ENCODE assay signal across 7 cellular contexts in the genomic region with DNA sequence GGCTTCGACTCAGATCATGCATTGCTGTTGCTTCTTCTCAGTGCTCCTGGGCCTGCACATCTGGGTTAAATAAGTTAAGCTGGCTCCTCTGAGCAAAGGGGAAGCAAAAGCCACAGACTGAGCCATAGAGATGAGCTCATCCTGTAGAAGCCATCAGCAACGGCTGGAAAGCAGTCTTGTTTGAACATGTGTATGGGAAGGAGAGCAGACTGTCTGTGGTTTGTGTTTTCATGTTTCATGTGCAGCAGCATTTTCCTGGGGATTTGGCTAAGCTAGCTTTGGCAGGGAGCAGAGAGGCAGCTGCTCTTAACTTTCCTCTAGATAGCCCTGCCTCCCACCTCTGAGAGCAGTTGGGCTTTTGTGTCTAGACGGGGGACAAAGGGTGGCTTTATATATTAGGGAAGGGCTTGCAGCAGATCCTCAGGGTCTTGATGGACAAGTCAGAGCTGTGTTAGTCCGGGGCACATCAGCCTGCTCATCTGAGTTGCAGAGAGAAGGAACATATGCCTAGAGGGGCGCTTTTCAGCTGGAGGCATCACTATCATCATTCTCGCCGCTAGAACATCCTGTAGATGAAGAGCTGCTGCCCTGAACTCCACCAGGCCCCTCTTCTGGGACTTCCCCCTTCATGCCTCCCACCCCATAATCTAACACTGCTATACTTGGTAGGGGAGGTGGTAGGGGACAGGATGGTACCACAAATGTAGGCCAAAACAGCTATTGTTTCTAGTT. TPM values are rescaled to one million over a fixed set of nuclear protein-coding genes. Genes with fewer than 3 reads are reported as not detected.
A peak's percentile ranks its signal among the peaks of the same experiment; 100 is the strongest.
DNase-seq lines count a peak whose midpoint lies in the region; ATAC-seq, FAIRE-seq and TF ChIP-seq lines count a peak whose summit lies in the region.

No MANE protein-coding gene starts in this region.

- H3K9me3 Mint-ChIP-seq in activated T-helper 1 cell treated with anti-CD3 and anti-CD28 coated beads, Interleukin-12 subunit alpha, Interleukin-12 subunit beta, Interleukin-2, Interleukin-4 antibody, amounts not matched to agents 30 ng/mL and 10 ng/mL and 1 ng/mL, durations not matched to agents 14 hours and 24 hours and 36 hours: peaks cover 6% of the 10 kb centered on the region

- peaks cover 4% of the 10 kb centered on the region for H3K36me3 ChIP-seq in left ventricle myocardium inferior

- ATAC-seq in GM21529 (IDR thresholded peaks at IDR 0.05; ENCODE audit: unreplicated experiment): peak; percentile 91

- peak overlapping the region; percentile 73 for H3K27ac Mint-ChIP-seq in activated T-helper 1 cell treated with anti-CD3 and anti-CD28 coated beads, Interleukin-12 subunit alpha, Interleukin-12 subunit beta, Interleukin-2, Interleukin-4 antibody, amounts not matched to agents 30 ng/mL and 10 ng/mL and 1 ng/mL, durations not matched to agents 14 hours and 24 hours and 36 hours

- H3K4me3 ChIP-seq in left ventricle myocardium inferior: peak overlapping the region; percentile 44

- no peaks in the 10 kb centered on the region for H3K27me3 ChIP-seq in left ventricle myocardium inferior (ENCODE audit: low read depth)

- peak overlapping the region; percentile 22 for H3K4me3 Mint-ChIP-seq in activated T-helper 1 cell treated with anti-CD3 and anti-CD28 coated beads, Interleukin-12 subunit alpha, Interleukin-12 subunit beta, Interleukin-2, Interleukin-4 antibody, amounts not matched to agents 30 ng/mL and 10 ng/mL and 1 ng/mL, durations not matched to agents 14 hours and 24 hours and 36 hours

- peaks cover 37% of the 10 kb centered on the region for H3K4me1 ChIP-seq in left ventricle myocardium inferior

- H3K4me1 Mint-ChIP-seq in activated T-helper 1 cell treated with anti-CD3 and anti-CD28 coated beads, Interleukin-12 subunit alpha, Interleukin-12 subunit beta, Interleukin-2, Interleukin-4 antibody, amounts not matched to agents 30 ng/mL and 10 ng/mL and 1 ng/mL, durations not matched to agents 14 hours and 24 hours and 36 hours (ENCODE audit: low read depth): peaks cover 45% of the 10 kb centered on the region

- DNase-seq in GM12891 (ENCODE audit: insufficient read length, low spot score) (no peak), LHCN-M2 (ENCODE audit: low read depth) (peak; percentile 95), left ventricle myocardium inferior (peak; percentile 44), smooth muscle cell of the brain vasculature (ENCODE audit: low read depth, low spot score) (peak; percentile 73), ureter (ENCODE audit: low spot score) (no peak)
- peak; percentile 21 for DNase-seq in activated T-helper 1 cell treated with anti-CD3 and anti-CD28 coated beads, Interleukin-12 subunit alpha, Interleukin-12 subunit beta, Interleukin-2, Interleukin-4 antibody, amounts not matched to agents 30 ng/mL and 10 ng/mL and 1 ng/mL, durations not matched to agents 14 hours and 24 hours and 36 hours (ENCODE audit: low spot score)

- FAIRE-seq in GM12891 (lab: Jason Lieb, UNC): peak; percentile 90

- no peak for TF ChIP-seq CTCF in left ventricle myocardium inferior (IDR thresholded peaks at IDR 0.05; ENCODE audit: borderline replicate concordance)

- TF ChIP-seq POLR2A in GM12891 (IDR thresholded peaks at IDR 0.05; ENCODE audit: low read depth, low read length): no peak

- H3K27ac ChIP-seq in left ventricle myocardium inferior (replicated peaks): peak overlapping the region; percentile 90

- H3K9me3 ChIP-seq in left ventricle myocardium inferior (replicated peaks): no peaks in the 10 kb centered on the region

- no peaks in the 10 kb centered on the region for H3K27me3 Mint-ChIP-seq in activated T-helper 1 cell treated with anti-CD3 and anti-CD28 coated beads, Interleukin-12 subunit alpha, Interleukin-12 subunit beta, Interleukin-2, Interleukin-4 antibody, amounts not matched to agents 30 ng/mL and 10 ng/mL and 1 ng/mL, durations not matched to agents 14 hours and 24 hours and 36 hours (ENCODE audit: insufficient read depth)

- intact Hi-C loops in activated T-helper 1 cell treated with anti-CD3 and anti-CD28 coated beads, Interleukin-12 subunit alpha, Interleukin-12 subunit beta, Interleukin-2, Interleukin-4 antibody, amounts not matched to agents 30 ng/mL and 10 ng/mL and 1 ng/mL, durations not matched to agents 14 hours and 24 hours and 36 hours (cut with micrococcal nuclease): loop anchor here (1.0 to 5.0 kb wide), 2 partner anchors 15 to 33 kb away; partner anchors contain the start of gene DCPS
- intact Hi-C loops in left ventricle myocardium inferior (cut with micrococcal nuclease): loop anchor here (5.0 kb wide), 1 partner anchor 38 kb away; the partner anchor contains the start of gene ST3GAL4

- peaks cover 31% of the 10 kb centered on the region for H3K36me3 Mint-ChIP-seq in activated T-helper 1 cell treated with anti-CD3 and anti-CD28 coated beads, Interleukin-12 subunit alpha, Interleukin-12 subunit beta, Interleukin-2, Interleukin-4 antibody, amounts not matched to agents 30 ng/mL and 10 ng/mL and 1 ng/mL, durations not matched to agents 14 hours and 24 hours and 36 hours (ENCODE audit: low read depth)

TF ChIP-seq in GM12891, 5 proteins besides CTCF, POLR2A, EP300 and RAD21:
- no peak for TF ChIP-seq TAF1 (IDR thresholded peaks at IDR 0.05; ENCODE audit: low read depth, low read length)
TF ChIP-seq in GM12891: peak in this region for 0.

RNA-seq across cellular contexts. Expression of gene DCPS, which starts 14.9 kb away (rescaled TPM):
- 45.3 TPM for polyA plus RNA-seq in GM12891 (2012; ENCODE audit: low read depth, missing spikeins)
- total RNA-seq in LHCN-M2 (2014; rRNA removed) (30.1 and 30.8 TPM in 2 replicates), left ventricle myocardium inferior (12.1 TPM), ureter (23.2 TPM)
- polyA plus RNA-seq in LHCN-M2 (2012): 26.2 TPM
- total RNA-seq in activated T-helper 1 cell treated with anti-CD3 and anti-CD28 coated beads, Interleukin-12 subunit alpha, Interleukin-12 subunit beta, Interleukin-2, Interleukin-4 antibody, amounts not matched to agents 30 ng/mL and 10 ng/mL and 1 ng/mL, durations not matched to agents 14 hours and 24 hours and 36 hours: 40.4 and 40.5 TPM in 2 replicates

RNA-seq across cellular contexts. Expression of gene TIRAP, which starts 35.9 kb away (rescaled TPM):
- polyA plus RNA-seq in GM12891 (2012; ENCODE audit: low read depth, missing spikeins): 3.9 TPM
- total RNA-seq in LHCN-M2 (2014; rRNA removed) (5.0 TPM in 2 replicates), left ventricle myocardium inferior (6.0 TPM), ureter (14.5 TPM)
- polyA plus RNA-seq in LHCN-M2 (2012): 5.3 TPM
- total RNA-seq in activated T-helper 1 cell treated with anti-CD3 and anti-CD28 coated beads, Interleukin-12 subunit alpha, Interleukin-12 subunit beta, Interleukin-2, Interleukin-4 antibody, amounts not matched to agents 30 ng/mL and 10 ng/mL and 1 ng/mL, durations not matched to agents 14 hours and 24 hours and 36 hours: 13.0 and 15.0 TPM in 2 replicates

RNA-seq across cellular contexts. Expression of gene ST3GAL4, which starts 36.7 kb away (rescaled TPM):
- 3.5 TPM for polyA plus RNA-seq in GM12891 (2012; ENCODE audit: low read depth, missing spikeins)
- 36.2 and 36.3 TPM in 2 replicates for total RNA-seq in LHCN-M2 (2014; rRNA removed)
- 25.7 TPM for polyA plus RNA-seq in LHCN-M2 (2012)
- 13.2 and 14.1 TPM in 2 replicates for total RNA-seq in activated T-helper 1 cell treated with anti-CD3 and anti-CD28 coated beads, Interleukin-12 subunit alpha, Interleukin-12 subunit beta, Interleukin-2, Interleukin-4 antibody, amounts not matched to agents 30 ng/mL and 10 ng/mL and 1 ng/mL, durations not matched to agents 14 hours and 24 hours and 36 hours
- 61.7 TPM for total RNA-seq in left ventricle myocardium inferior
- 46.4 TPM for total RNA-seq in ureter

RNA-seq across cellular contexts. Expression of gene FOXRED1, which starts 49.9 kb away (rescaled TPM):
- 23.0 TPM for polyA plus RNA-seq in GM12891 (2012; ENCODE audit: low read depth, missing spikeins)
- total RNA-seq in LHCN-M2 (2014; rRNA removed) (34.4 and 38.3 TPM in 2 replicates), left ventricle myocardium inferior (27.7 TPM), ureter (29.8 TPM)
- polyA plus RNA-seq in LHCN-M2 (2012): 17.3 TPM
- total RNA-seq in activated T-helper 1 cell treated with anti-CD3 and anti-CD28 coated beads, Interleukin-12 subunit alpha, Interleukin-12 subunit beta, Interleukin-2, Interleukin-4 antibody, amounts not matched to agents 30 ng/mL and 10 ng/mL and 1 ng/mL, durations not matched to agents 14 hours and 24 hours and 36 hours: 52.9 and 56.5 TPM in 2 replicates

RNA-seq across cellular contexts. Expression of gene SRPRA, which starts 50.1 kb away (rescaled TPM):
- polyA plus RNA-seq in GM12891 (2012; ENCODE audit: low read depth, missing spikeins): 76.3 TPM
- 121 and 127 TPM in 2 replicates for total RNA-seq in LHCN-M2 (2014; rRNA removed)
- 89.4 TPM for polyA plus RNA-seq in LHCN-M2 (2012)
- total RNA-seq in activated T-helper 1 cell treated with anti-CD3 and anti-CD28 coated beads, Interleukin-12 subunit alpha, Interleukin-12 subunit beta, Interleukin-2, Interleukin-4 antibody, amounts not matched to agents 30 ng/mL and 10 ng/mL and 1 ng/mL, durations not matched to agents 14 hours and 24 hours and 36 hours: 194 and 195 TPM in 2 replicates
- 64.2 TPM for total RNA-seq in left ventricle myocardium inferior
- 130 TPM for total RNA-seq in ureter

Comparison
In these comparisons a context has a peak if more than half of its experiments do, and no peak if none do; other contexts are left out.
1. DNase-seq: peak in LHCN-M2 (single experiment), activated T-helper 1 cell treated with anti-CD3 and anti-CD28 coated beads, Interleukin-12 subunit alpha, Interleukin-12 subunit beta, Interleukin-2, Interleukin-4 antibody, amounts not matched to agents 30 ng/mL and 10 ng/mL and 1 ng/mL, durations not matched to agents 14 hours and 24 hours and 36 hours (single experiment), left ventricle myocardium inferior (single experiment) and smooth muscle cell of the brain vasculature (single experiment); none in GM12891 (single experiment) and ureter (single experiment).